ENCODE assay signal across 2 cellular contexts in the genomic region with DNA sequence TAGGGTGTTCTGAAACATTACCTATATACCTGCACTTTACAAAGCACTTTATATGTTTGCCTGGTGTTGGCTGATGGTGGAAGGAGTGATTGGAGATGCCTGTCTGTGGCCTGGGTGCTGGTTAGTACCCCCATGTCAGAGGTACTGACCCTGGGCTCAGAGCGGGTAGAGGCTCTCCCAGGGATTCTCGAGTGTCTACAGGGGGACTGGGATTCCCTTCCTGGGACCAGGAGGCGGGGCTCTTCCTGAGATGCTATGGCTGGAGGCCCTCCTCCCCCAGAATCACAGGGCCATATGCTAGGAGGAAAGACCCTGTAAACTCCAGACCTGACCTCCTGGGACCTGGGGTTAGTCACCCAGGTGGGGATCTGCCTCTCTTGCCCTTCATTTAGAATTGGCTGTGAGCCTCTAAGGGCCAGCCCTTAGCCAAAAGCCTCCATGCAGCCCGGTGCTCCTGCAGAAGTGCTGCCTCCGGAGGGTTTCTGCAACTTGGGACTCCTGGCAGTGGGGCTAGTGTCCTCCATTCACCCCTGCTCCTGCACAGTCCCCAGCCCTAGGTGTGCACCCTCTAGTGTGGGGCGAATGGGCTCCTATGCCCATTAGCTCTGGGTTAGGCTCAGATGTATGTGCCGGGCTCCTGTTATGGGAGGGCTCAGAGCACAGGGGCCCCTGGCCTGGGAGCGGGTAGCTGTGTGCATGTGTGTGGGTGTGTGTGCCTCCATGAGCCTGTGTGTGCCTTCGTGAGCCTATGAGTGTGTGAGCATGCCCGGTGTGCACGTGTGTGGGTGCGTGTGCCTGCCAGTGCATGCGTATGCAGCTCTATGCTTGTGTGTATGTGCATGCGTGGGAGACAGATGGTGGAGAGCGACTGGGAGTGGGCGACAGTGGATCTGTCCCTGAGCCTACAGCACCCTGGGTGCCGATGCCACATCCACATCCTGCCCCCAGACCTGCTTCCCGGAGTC.
TF ChIP-seq lines count a peak whose summit lies in the region.

No MANE protein-coding gene starts in this region.

TF ChIP-seq in H1, 55 proteins besides CTCF, POLR2A, EP300 and RAD21:
- TF ChIP-seq NANOG (IDR thresholded peaks at IDR 0.05; ENCODE audit: insufficient read depth, low read depth, low read length, poor library complexity, severe bottlenecking) (no peak), GABPA (IDR thresholded peaks at IDR 0.05; ENCODE audit: borderline replicate concordance, insufficient read depth, low read length) (no peak), KDM1A (IDR thresholded peaks at IDR 0.05; ENCODE audit: borderline replicate concordance, low read length) (no peak), CBX5 (IDR thresholded peaks at IDR 0.05; ENCODE audit: low read depth, low read length) (no peak), RBBP5 (IDR thresholded peaks at IDR 0.05; ENCODE audit: borderline replicate concordance, low read depth, low read length) (no peak), JUND (IDR thresholded peaks at IDR 0.05; ENCODE audit: low read length) (no peak)
- TF ChIP-seq, protein P1, sequence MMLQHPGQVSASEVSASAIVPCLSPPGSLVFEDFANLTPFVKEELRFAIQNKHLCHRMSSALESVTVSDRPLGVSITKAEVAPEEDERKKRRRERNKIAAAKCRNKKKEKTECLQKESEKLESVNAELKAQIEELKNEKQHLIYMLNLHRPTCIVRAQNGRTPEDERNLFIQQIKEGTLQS (IDR thresholded peaks at IDR 0.05; ENCODE audit: insufficient read depth, low read depth, low read length) = no peak

TF ChIP-seq in neural cell, 6 proteins besides CTCF, POLR2A, EP300 and RAD21:
- TF ChIP-seq SMC3 (conservative IDR thresholded peaks at IDR 0.05; ENCODE audit: poor library complexity) = no peak
- TF ChIP-seq MXI1 (conservative IDR thresholded peaks at IDR 0.05; ENCODE audit: poor library complexity, severe bottlenecking) = no peak
- no peak for TF ChIP-seq POLR2AphosphoS5 (IDR thresholded peaks at IDR 0.05)
- no peak for TF ChIP-seq TAF1 (IDR thresholded peaks at IDR 0.05; ENCODE audit: low read depth)
- TF ChIP-seq, protein P2, sequence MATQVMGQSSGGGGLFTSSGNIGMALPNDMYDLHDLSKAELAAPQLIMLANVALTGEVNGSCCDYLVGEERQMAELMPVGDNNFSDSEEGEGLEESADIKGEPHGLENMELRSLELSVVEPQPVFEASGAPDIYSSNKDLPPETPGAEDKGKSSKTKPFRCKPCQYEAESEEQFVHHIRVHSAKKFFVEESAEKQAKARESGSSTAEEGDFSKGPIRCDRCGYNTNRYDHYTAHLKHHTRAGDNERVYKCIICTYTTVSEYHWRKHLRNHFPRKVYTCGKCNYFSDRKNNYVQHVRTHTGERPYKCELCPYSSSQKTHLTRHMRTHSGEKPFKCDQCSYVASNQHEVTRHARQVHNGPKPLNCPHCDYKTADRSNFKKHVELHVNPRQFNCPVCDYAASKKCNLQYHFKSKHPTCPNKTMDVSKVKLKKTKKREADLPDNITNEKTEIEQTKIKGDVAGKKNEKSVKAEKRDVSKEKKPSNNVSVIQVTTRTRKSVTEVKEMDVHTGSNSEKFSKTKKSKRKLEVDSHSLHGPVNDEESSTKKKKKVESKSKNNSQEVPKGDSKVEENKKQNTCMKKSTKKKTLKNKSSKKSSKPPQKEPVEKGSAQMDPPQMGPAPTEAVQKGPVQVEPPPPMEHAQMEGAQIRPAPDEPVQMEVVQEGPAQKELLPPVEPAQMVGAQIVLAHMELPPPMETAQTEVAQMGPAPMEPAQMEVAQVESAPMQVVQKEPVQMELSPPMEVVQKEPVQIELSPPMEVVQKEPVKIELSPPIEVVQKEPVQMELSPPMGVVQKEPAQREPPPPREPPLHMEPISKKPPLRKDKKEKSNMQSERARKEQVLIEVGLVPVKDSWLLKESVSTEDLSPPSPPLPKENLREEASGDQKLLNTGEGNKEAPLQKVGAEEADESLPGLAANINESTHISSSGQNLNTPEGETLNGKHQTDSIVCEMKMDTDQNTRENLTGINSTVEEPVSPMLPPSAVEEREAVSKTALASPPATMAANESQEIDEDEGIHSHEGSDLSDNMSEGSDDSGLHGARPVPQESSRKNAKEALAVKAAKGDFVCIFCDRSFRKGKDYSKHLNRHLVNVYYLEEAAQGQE (IDR thresholded peaks at IDR 0.05; ENCODE audit: borderline replicate concordance) = no peak
- TF ChIP-seq EZH2 (IDR thresholded peaks at IDR 0.05; ENCODE audit: borderline replicate concordance, insufficient read depth, low read length, poor library complexity, severe bottlenecking) = no peak
